ENCODE assay signal across 17 cellular contexts in genomic region chr2:127066942-127067341, GRCh38. TPM values are rescaled to one million over a fixed set of nuclear protein-coding genes. Genes with fewer than 3 reads are reported as not detected.
DNase-seq lines count a peak whose midpoint lies in the region; ATAC-seq and TF ChIP-seq lines count a peak whose summit lies in the region.
"Had no signal": no experiment of that assay in that cellular context is flagged by ENCODE, and none has a peak within 500 bp of the region (broad histone marks: within the 10 kb centered on the region; RNA-seq: fewer than 3 reads in every experiment).

No MANE protein-coding gene starts in this region.

- TF ChIP-seq CTCF in body of pancreas (IDR thresholded peaks at IDR 0.05) = no peak
- no peak for TF ChIP-seq CTCF in hepatocyte (IDR thresholded peaks at IDR 0.05; ENCODE audit: poor library complexity)

- DNase-seq in LHCN-M2 (ENCODE audit: low read depth) (peak; percentile 48), body of pancreas (peak in 3 of 4 donors; percentile 40 to 66 (median 49)), hepatocyte (ENCODE audit: low spot score) (no peak), substantia nigra (lab: John Stamatoyannopoulos, UW) (peak in 1 of 49 donors; percentile 34)
- no peak for DNase-seq in stimulated activated CD4-positive, alpha-beta T cell treated with anti-CD3 and anti-CD28 coated beads, Interleukin-12 subunit alpha, Interleukin-12 subunit beta, amount 100 ng/mL, for 4 hours
- DNase-seq: activated CD4-positive, alpha-beta T cell treated with anti-CD3 and anti-CD28 coated beads, Interleukin-2, amount 10 ng/mL, durations not matched to agents 24 days and 14 days; activated naive CD8-positive, alpha-beta T cell treated with anti-CD3 and anti-CD28 coated beads, Interleukin-2, amount 10 ng/mL, durations not matched to agents 7 days and 5 days; Karpas-422; kidney; NCI-H226; SHP77 treated with DMSO at 0.1 percent for 48 hours; stimulated activated CD4-positive, alpha-beta T cell treated with anti-CD3 and anti-CD28 coated beads, Interleukin-4, amount 100 ng/mL, for 1 hour had no signal

- no peaks in the 10 kb centered on the region for H4K20me1 ChIP-seq in hepatocyte (ENCODE audit: insufficient read depth, poor library complexity, severe bottlenecking)

- no peak for TF ChIP-seq POLR2A in body of pancreas (IDR thresholded peaks at IDR 0.05)

- intact Hi-C loops in body of pancreas (cut with DNase I) = no loop called here

- H3K27ac ChIP-seq in body of pancreas = peak overlapping the region in 1 of 4 donors; percentile 17
- peak overlapping the region; percentile 69 for H3K27ac ChIP-seq in hepatocyte
- H3K27ac ChIP-seq in substantia nigra (ENCODE audit: low read depth, low read length, poor library complexity, severe bottlenecking) = peak overlapping the region; percentile 95
- H3K27ac ChIP-seq: epithelial cell of prostate, thoracic aorta had no signal

- H3K9me2 ChIP-seq in hepatocyte (replicated peaks; ENCODE audit: insufficient read depth) = no peaks in the 10 kb centered on the region

- H3K27me3 ChIP-seq in body of pancreas = no peaks in the 10 kb centered on the region
- no peaks in the 10 kb centered on the region for H3K27me3 ChIP-seq in hepatocyte

- H3K79me2 ChIP-seq in hepatocyte = peaks cover 15% of the 10 kb centered on the region

- H2AFZ ChIP-seq in hepatocyte = no peak overlapping the region

- H3K4me2 ChIP-seq in hepatocyte = no peak overlapping the region

- ATAC-seq in body of pancreas = no peak
- no peak for ATAC-seq in HG02973 (IDR thresholded peaks at IDR 0.05; ENCODE audit: unreplicated experiment)
- no peak for ATAC-seq in GM21390 (IDR thresholded peaks at IDR 0.05; ENCODE audit: unreplicated experiment)
- ATAC-seq in HG03571 (IDR thresholded peaks at IDR 0.05; ENCODE audit: unreplicated experiment) = no peak

- 61 to 85% methylated on average over 10 of the region's 10 CpGs for WGBS in body of pancreas, 2 donors
- WGBS in hepatocyte (ENCODE audit: low lambda C conversion rate, missing lambda C conversion rate) = 83% methylated on average over 10 of the region's 10 CpGs

- no peaks in the 10 kb centered on the region for H3K9me3 ChIP-seq in body of pancreas
- no peaks in the 10 kb centered on the region for H3K9me3 ChIP-seq in hepatocyte (ENCODE audit: low read depth)
- H3K9me3 ChIP-seq: thoracic aorta had no signal

- peaks cover 4% of the 10 kb centered on the region for H3K4me1 ChIP-seq in body of pancreas
- peaks cover 23% of the 10 kb centered on the region for H3K4me1 ChIP-seq in hepatocyte (ENCODE audit: insufficient read depth)

- H3K4me3 ChIP-seq in body of pancreas = no peak overlapping the region
- H3K4me3 ChIP-seq in hepatocyte = no peak overlapping the region
- H3K4me3 ChIP-seq: thoracic aorta had no signal

- no peaks in the 10 kb centered on the region for H3K36me3 ChIP-seq in body of pancreas (replicated peaks in 1 of 2; ENCODE audit: insufficient read depth in 1 of 2, low read depth in 2 of 2)
- no peaks in the 10 kb centered on the region for H3K36me3 ChIP-seq in hepatocyte (replicated peaks; ENCODE audit: insufficient read depth, low read depth)
- H3K36me3 ChIP-seq: thoracic aorta had no signal

RNA-seq across cellular contexts. Expression of gene BIN1, which starts 40.0 kb away (rescaled TPM):
- 139 and 174 TPM in 2 replicates for total RNA-seq in LHCN-M2 (2014; rRNA removed)
- polyA plus RNA-seq in LHCN-M2 (2012) = 80.8 TPM
- total RNA-seq in body of pancreas = 10 to 100 TPM; 24.4 to 43.5 TPM
- 107 and 109 TPM in 2 replicates for total RNA-seq in hepatocyte
- polyA plus RNA-seq in hepatocyte = 113 and 122 TPM in 2 replicates

Comparison
In these comparisons a context has a peak if more than half of its experiments do, and no peak if none do; other contexts are left out.
1. DNase-seq: peak in LHCN-M2 (single experiment) and body of pancreas (3 of 4); none in hepatocyte (single experiment) and stimulated activated CD4-positive, alpha-beta T cell treated with anti-CD3 and anti-CD28 coated beads, Interleukin-12 subunit alpha, Interleukin-12 subunit beta, amount 100 ng/mL, for 4 hours (single experiment).